10 cellular contexts compared by ENCODE assay signal in genomic region chr13:73325351-73326214, GRCh38.
A peak's percentile ranks its signal among the peaks of the same experiment; 100 is the strongest.
DNase-seq lines count a peak whose midpoint lies in the region; ATAC-seq, FAIRE-seq and TF ChIP-seq lines count a peak whose summit lies in the region.
"Had no signal": no experiment of that assay in that cellular context is flagged by ENCODE, and none has a peak within 500 bp of the region (broad histone marks: within the 10 kb centered on the region; RNA-seq: fewer than 3 reads in every experiment).

No MANE protein-coding gene starts in this region.

- no peak for DNase-seq in GM18507 (ENCODE audit: extremely low spot score, insufficient read length, low read depth)
- DNase-seq in left kidney (ENCODE audit: low read depth, low spot score), result peak; percentile 74
- no peak for DNase-seq in NCI-H345 treated with DMSO at 0.1 percent for 48 hours (lab: John Stamatoyannopoulos, UW; ENCODE audit: unreplicated experiment)
- no peak for DNase-seq in NCI-H2196 treated with DMSO at 0.1 percent for 48 hours (lab: John Stamatoyannopoulos, UW; ENCODE audit: unreplicated experiment)
- no peak for DNase-seq in T1000 (lab: John Stamatoyannopoulos, UW)
- DNase-seq: NCI-H2107, nucleus accumbens had no signal

- peak; percentile 82 for FAIRE-seq in GM18507 (lab: Jason Lieb, UNC)

- ATAC-seq in GM21825 (IDR thresholded peaks at IDR 0.05; ENCODE audit: unreplicated experiment) (peak; percentile 76), GM21390 (IDR thresholded peaks at IDR 0.05; ENCODE audit: unreplicated experiment) (no peak)

- TF ChIP-seq EP300 in Ishikawa (IDR thresholded peaks at IDR 0.05; ENCODE audit: borderline replicate concordance), result peak; percentile 87

- 0 out of 2 replicates have a peak, but pooled peaks have one; percentile 3 for TF ChIP-seq RAD21 in Ishikawa (IDR thresholded peaks at IDR 0.05; ENCODE audit: low read depth)

TF ChIP-seq in Ishikawa, 13 proteins besides CTCF, POLR2A, EP300 and RAD21:
- TF ChIP-seq ZBTB7A (IDR thresholded peaks at IDR 0.05; ENCODE audit: low read depth) (no peak), FOXM1 (IDR thresholded peaks at IDR 0.05; ENCODE audit: borderline replicate concordance, low read depth) (peak; percentile 69; the same call in 1 of the 2 replicates), EGR1 (IDR thresholded peaks at IDR 0.05) (no peak), CEBPB (IDR thresholded peaks at IDR 0.05) (no peak), REST (IDR thresholded peaks at IDR 0.05; ENCODE audit: low read depth) (no peak), YY1 (IDR thresholded peaks at IDR 0.05; ENCODE audit: low read depth) (no peak), TAF1 (IDR thresholded peaks at IDR 0.05; ENCODE audit: low read depth) (no peak), USF1 (IDR thresholded peaks at IDR 0.05) (no peak), NFIC (IDR thresholded peaks at IDR 0.05) (no peak; the same call in 1 of the 2 replicates), TCF12 (IDR thresholded peaks at IDR 0.05; ENCODE audit: low read depth) (peak; percentile 72), CREB1 (IDR thresholded peaks at IDR 0.05; ENCODE audit: low read depth) (no peak), TEAD4 (IDR thresholded peaks at IDR 0.05) (peak; percentile 64), MAX (IDR thresholded peaks at IDR 0.05) (no peak)
TF ChIP-seq in Ishikawa: peak in this region for 3.
